In the genomic region with DNA sequence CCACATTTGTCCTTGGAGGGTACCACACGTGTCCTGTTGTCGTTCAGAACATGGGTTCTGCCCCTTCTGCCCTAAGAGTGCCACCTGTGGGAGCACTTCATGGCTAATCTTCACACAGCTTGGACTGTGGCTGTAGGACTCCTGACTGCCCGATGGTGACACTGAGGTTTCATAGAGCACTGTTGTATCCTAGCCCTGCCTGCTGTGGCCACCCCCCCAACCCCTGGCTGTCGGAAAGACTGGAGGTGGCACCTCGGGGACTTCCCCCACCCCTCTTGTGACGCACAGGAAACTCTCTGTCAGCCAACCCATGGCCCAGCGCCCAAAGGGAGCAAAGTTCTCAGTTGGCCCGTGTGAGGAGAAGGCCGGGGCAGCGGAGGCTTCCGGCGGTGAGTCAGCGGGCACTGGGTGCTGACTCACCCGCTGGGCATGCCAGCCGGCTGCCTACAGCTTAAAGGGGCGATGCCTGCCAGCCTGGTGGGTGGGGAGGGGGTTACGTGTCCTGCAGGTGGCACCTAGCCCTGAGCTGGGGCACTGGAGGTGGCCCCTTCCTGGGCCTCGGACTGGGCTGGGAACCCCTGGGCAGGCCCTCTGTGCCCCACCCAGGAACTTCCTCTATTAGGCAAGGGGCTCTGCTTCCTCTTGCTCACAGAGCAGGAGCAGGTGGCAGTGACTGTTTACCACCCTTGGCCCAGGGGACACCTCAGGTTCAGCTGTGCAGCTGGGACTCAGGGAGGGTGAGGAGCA, we compare ENCODE assay signal across 8 cellular contexts. TPM values are rescaled to one million over a fixed set of nuclear protein-coding genes. Genes with fewer than 3 reads are reported as not detected.
A peak's percentile ranks its signal among the peaks of the same experiment; 100 is the strongest.
DNase-seq lines count a peak whose midpoint lies in the region; ATAC-seq and TF ChIP-seq lines count a peak whose summit lies in the region.

No MANE protein-coding gene starts in this region.

- no peak overlapping the region for H2AFZ ChIP-seq in PC-9

- H3K9me3 Mint-ChIP-seq in activated T-cell treated with anti-CD3 and anti-CD28 coated beads, Interleukin-2, amount 50 U/mL, for 4 hours = no peaks in the 10 kb centered on the region

- H3K4me3 Mint-ChIP-seq in activated T-cell treated with anti-CD3 and anti-CD28 coated beads, Interleukin-2, amount 50 U/mL, for 4 hours = peak overlapping the region; percentile 96

- H3K36me3 Mint-ChIP-seq in activated T-cell treated with anti-CD3 and anti-CD28 coated beads, Interleukin-2, amount 50 U/mL, for 4 hours (ENCODE audit: insufficient read depth) = peaks cover 13% of the 10 kb centered on the region

- ATAC-seq in GM18858 (IDR thresholded peaks at IDR 0.05; ENCODE audit: unreplicated experiment) = peak; percentile 25
- peak; percentile 26 for ATAC-seq in HG03139 (IDR thresholded peaks at IDR 0.05; ENCODE audit: unreplicated experiment)
- peak; percentile 70 for ATAC-seq in activated T-cell treated with anti-CD3 and anti-CD28 coated beads, Interleukin-2, amount 50 U/mL, for 4 hours
- peak; percentile 56 for ATAC-seq in omental fat pad (ENCODE audit: low FRiP score)

- BruUV-seq in PC-9 (replicated peaks; lab: Mats Ljungman, UMichigan) = no TSS peak

- H3F3A ChIP-seq in PC-9 (ENCODE audit: insufficient read depth, low read depth) = peaks cover 35% of the 10 kb centered on the region

- H3K27me3 Mint-ChIP-seq in activated T-cell treated with anti-CD3 and anti-CD28 coated beads, Interleukin-2, amount 50 U/mL, for 4 hours (ENCODE audit: low read depth) = peaks cover 5% of the 10 kb centered on the region

- peak overlapping the region; percentile 96 for H3K27ac ChIP-seq in PC-9
- H3K27ac ChIP-seq in temporal lobe (ENCODE audit: low read depth, low read length) = peak overlapping the region; percentile 79

- no peaks in the 10 kb centered on the region for H3K9me3 ChIP-seq in PC-9 (ENCODE audit: insufficient read depth, low read depth)

- peaks cover 54% of the 10 kb centered on the region for H3K4me1 Mint-ChIP-seq in activated T-cell treated with anti-CD3 and anti-CD28 coated beads, Interleukin-2, amount 50 U/mL, for 4 hours (ENCODE audit: low read depth)

- POLR2A ChIA-PET in PC-9 (lab: Charles Lee; ENCODE audit: unreplicated experiment) = interaction anchor here (0.6 to 1.4 kb wide), 3 partner anchors 50 to 316 kb away, joined by 3 to 8 read pairs (median 3); partner anchors contain the start of gene USP22

- peak overlapping the region; percentile 76; the same call in 1 of the 2 replicates for H3K4me3 ChIP-seq in PC-9

- H3K79me2 ChIP-seq in PC-9 (ENCODE audit: low read depth) = peaks cover 73% of the 10 kb centered on the region

- CTCF ChIA-PET in PC-9 (lab: Charles Lee) = no interaction called here

- H3K27me3 ChIP-seq in PC-9 (ENCODE audit: insufficient read depth, low read depth) = no peaks in the 10 kb centered on the region

- TF ChIP-seq CTCF in PC-9 (conservative IDR thresholded peaks at IDR 0.05) = no peak
- TF ChIP-seq CTCF in omental fat pad (IDR thresholded peaks at IDR 0.05) = no peak

- intact Hi-C loops in PC-9 (cut with micrococcal nuclease; ENCODE audit: unreplicated experiment) = loop anchor here (1.0 to 5.0 kb wide), 5 partner anchors 36 to 245 kb away; partner anchors contain the start of genes DHRS7B, NATD1, TMEM11 and USP22

- H3K9me2 ChIP-seq in PC-9 (ENCODE audit: insufficient read depth) = no peaks in the 10 kb centered on the region

- peak overlapping the region; percentile 97 for H3K4me2 ChIP-seq in PC-9

- peaks cover 30% of the 10 kb centered on the region for H3K4me1 ChIP-seq in PC-9 (replicated peaks; ENCODE audit: insufficient read depth)

- DNase-seq in PC-9 (peak; percentile 96 to 98), fibroblast of gingiva (ENCODE audit: low read depth) (peak; percentile 98), omental fat pad (ENCODE audit: low spot score) (peak; percentile 86), cerebellar cortex (ENCODE audit: low spot score) (no peak)
- DNase-seq in activated T-cell treated with anti-CD3 and anti-CD28 coated beads, Interleukin-2, amount 50 U/mL, for 4 hours = peak; percentile 97

- no peaks in the 10 kb centered on the region for H3K36me3 ChIP-seq in PC-9 (ENCODE audit: low read depth)

- H4K20me1 ChIP-seq in PC-9 (ENCODE audit: insufficient read depth) = peaks cover 26% of the 10 kb centered on the region

RNA-seq across cellular contexts. Expression of gene MAP2K3, which starts 3.4 kb away (rescaled TPM):
- total RNA-seq in PC-9 (2021) (89.2 and 98.1 TPM in 2 replicates), omental fat pad (100 to 1,000 TPM in 1 of 4 donors, 10 to 100 TPM in 3; 36.8 to 170 (median 58.5) TPM), temporal lobe (3.7 TPM)
- total RNA-seq in activated T-cell treated with anti-CD3 and anti-CD28 coated beads, Interleukin-2, amount 50 U/mL, for 4 hours = 100 to 1,000 TPM; 216 to 260 (median 253) TPM

RNA-seq across cellular contexts. Expression of gene NATD1, which starts 34.7 kb away (rescaled TPM):
- total RNA-seq in PC-9 (2021) (5.3 and 5.4 TPM in 2 replicates), omental fat pad (10 to 100 TPM in 2 of 4 donors, 1 to 10 TPM in 2; 7.5 to 19.1 (median 9.6) TPM), temporal lobe (3.0 TPM)
- under 1 TPM; 0.73 to 0.98 (median 0.90) TPM for total RNA-seq in activated T-cell treated with anti-CD3 and anti-CD28 coated beads, Interleukin-2, amount 50 U/mL, for 4 hours
